1 cellular context compared by ENCODE assay signal in genomic region chr1:169528214-169529067, GRCh38.
TF ChIP-seq lines count a peak whose summit lies in the region.

No MANE protein-coding gene starts in this region.

TF ChIP-seq in SK-N-SH, 30 proteins besides CTCF, POLR2A, EP300 and RAD21 (continued from another document):
- TF ChIP-seq TEAD4 (IDR thresholded peaks at IDR 0.05; ENCODE audit: borderline replicate concordance, insufficient read depth), result no peak
- no peak for TF ChIP-seq REST (IDR thresholded peaks at IDR 0.05; ENCODE audit: low read depth, low read length)
